ENCODE assay signal across 1 cellular context in the genomic region with DNA sequence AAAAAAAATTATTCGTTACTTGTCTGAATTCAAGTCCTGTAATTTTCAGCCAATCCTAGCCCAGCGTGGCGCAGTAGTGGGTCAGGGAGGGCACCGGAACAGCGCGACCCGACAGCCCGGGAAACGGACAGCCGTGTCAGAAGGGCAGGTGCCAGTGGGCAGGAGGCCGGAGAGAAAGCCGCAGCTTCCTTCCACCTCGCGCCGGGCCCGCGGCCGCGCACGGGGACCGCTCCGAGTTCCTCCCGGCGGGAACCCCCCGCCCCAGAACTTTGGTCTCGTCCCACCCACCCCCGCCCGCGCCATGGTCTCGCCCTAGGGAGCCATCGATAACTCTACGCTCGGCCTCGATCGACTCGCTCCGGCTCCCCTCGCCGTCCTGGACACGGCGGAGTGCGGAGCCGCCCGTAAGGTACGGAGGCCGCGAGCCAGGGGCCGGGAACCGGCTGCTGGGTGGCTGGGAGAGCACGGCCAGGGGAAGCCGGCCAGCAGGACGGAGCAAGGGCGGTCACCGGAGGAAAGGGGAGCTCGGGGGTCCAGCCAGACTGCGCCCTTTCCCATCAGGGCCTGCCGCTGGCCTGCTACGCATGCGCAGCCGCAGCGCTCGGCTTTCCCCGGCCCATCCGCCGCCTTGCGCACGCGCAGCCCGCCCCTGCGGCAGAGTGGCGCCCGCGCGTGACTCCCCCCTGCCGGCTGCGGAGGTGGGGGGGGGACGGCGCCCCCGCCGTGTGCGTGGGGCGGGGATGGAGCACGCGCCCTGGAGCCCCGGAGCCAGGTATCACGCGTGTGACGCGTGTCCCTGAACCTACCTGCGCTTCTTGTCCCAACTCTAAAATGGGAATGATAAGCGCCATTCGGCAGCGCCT.
TF ChIP-seq lines count a peak whose summit lies in the region.

A gene with protein sequence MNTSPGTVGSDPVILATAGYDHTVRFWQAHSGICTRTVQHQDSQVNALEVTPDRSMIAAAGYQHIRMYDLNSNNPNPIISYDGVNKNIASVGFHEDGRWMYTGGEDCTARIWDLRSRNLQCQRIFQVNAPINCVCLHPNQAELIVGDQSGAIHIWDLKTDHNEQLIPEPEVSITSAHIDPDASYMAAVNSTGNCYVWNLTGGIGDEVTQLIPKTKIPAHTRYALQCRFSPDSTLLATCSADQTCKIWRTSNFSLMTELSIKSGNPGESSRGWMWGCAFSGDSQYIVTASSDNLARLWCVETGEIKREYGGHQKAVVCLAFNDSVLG (plus strand): TSS at position 351 of the 863 bp plus-strand sequence. CDS start 632 bp downstream, outside the sequence.

TF ChIP-seq in WTC11, 78 proteins besides CTCF, POLR2A, EP300 and RAD21 (continued from another document and continues in another):
- TF ChIP-seq, protein P1, sequence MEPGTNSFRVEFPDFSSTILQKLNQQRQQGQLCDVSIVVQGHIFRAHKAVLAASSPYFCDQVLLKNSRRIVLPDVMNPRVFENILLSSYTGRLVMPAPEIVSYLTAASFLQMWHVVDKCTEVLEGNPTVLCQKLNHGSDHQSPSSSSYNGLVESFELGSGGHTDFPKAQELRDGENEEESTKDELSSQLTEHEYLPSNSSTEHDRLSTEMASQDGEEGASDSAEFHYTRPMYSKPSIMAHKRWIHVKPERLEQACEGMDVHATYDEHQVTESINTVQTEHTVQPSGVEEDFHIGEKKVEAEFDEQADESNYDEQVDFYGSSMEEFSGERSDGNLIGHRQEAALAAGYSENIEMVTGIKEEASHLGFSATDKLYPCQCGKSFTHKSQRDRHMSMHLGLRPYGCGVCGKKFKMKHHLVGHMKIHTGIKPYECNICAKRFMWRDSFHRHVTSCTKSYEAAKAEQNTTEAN (CRISPR knock-in tag; IDR thresholded peaks at IDR 0.05): peak; percentile 58; the same call in 1 of the 2 replicates
- TF ChIP-seq, protein P2, sequence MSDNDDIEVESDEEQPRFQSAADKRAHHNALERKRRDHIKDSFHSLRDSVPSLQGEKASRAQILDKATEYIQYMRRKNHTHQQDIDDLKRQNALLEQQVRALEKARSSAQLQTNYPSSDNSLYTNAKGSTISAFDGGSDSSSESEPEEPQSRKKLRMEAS (CRISPR knock-in tag; IDR thresholded peaks at IDR 0.05): peak; percentile 44; the same call in 1 of the 2 replicates
- TF ChIP-seq NR2C2 (CRISPR knock-in tag; IDR thresholded peaks at IDR 0.05): no peak
- TF ChIP-seq, protein P3, sequence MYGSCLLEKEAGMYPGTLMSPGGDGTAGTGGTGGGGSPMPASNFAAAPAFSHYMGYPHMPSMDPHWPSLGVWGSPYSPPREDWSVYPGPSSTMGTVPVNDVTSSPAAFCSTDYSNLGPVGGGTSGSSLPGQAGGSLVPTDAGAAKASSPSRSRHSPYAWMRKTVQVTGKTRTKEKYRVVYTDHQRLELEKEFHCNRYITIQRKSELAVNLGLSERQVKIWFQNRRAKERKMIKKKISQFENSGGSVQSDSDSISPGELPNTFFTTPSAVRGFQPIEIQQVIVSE (CRISPR knock-in tag; IDR thresholded peaks at IDR 0.05; ENCODE audit: borderline replicate concordance): no peak
- TF ChIP-seq, protein P4, sequence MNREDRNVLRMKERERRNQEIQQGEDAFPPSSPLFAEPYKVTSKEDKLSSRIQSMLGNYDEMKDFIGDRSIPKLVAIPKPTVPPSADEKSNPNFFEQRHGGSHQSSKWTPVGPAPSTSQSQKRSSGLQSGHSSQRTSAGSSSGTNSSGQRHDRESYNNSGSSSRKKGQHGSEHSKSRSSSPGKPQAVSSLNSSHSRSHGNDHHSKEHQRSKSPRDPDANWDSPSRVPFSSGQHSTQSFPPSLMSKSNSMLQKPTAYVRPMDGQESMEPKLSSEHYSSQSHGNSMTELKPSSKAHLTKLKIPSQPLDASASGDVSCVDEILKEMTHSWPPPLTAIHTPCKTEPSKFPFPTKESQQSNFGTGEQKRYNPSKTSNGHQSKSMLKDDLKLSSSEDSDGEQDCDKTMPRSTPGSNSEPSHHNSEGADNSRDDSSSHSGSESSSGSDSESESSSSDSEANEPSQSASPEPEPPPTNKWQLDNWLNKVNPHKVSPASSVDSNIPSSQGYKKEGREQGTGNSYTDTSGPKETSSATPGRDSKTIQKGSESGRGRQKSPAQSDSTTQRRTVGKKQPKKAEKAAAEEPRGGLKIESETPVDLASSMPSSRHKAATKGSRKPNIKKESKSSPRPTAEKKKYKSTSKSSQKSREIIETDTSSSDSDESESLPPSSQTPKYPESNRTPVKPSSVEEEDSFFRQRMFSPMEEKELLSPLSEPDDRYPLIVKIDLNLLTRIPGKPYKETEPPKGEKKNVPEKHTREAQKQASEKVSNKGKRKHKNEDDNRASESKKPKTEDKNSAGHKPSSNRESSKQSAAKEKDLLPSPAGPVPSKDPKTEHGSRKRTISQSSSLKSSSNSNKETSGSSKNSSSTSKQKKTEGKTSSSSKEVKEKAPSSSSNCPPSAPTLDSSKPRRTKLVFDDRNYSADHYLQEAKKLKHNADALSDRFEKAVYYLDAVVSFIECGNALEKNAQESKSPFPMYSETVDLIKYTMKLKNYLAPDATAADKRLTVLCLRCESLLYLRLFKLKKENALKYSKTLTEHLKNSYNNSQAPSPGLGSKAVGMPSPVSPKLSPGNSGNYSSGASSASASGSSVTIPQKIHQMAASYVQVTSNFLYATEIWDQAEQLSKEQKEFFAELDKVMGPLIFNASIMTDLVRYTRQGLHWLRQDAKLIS (CRISPR knock-in tag; IDR thresholded peaks at IDR 0.05; ENCODE audit: borderline replicate concordance): no peak
- TF ChIP-seq MYBL2 (CRISPR knock-in tag; IDR thresholded peaks at IDR 0.05): no peak
- no peak for TF ChIP-seq FOXJ3 (CRISPR knock-in tag; IDR thresholded peaks at IDR 0.05; ENCODE audit: borderline replicate concordance)
- TF ChIP-seq CBFB (CRISPR knock-in tag; IDR thresholded peaks at IDR 0.05; ENCODE audit: low read depth): no peak
- TF ChIP-seq, protein P5, sequence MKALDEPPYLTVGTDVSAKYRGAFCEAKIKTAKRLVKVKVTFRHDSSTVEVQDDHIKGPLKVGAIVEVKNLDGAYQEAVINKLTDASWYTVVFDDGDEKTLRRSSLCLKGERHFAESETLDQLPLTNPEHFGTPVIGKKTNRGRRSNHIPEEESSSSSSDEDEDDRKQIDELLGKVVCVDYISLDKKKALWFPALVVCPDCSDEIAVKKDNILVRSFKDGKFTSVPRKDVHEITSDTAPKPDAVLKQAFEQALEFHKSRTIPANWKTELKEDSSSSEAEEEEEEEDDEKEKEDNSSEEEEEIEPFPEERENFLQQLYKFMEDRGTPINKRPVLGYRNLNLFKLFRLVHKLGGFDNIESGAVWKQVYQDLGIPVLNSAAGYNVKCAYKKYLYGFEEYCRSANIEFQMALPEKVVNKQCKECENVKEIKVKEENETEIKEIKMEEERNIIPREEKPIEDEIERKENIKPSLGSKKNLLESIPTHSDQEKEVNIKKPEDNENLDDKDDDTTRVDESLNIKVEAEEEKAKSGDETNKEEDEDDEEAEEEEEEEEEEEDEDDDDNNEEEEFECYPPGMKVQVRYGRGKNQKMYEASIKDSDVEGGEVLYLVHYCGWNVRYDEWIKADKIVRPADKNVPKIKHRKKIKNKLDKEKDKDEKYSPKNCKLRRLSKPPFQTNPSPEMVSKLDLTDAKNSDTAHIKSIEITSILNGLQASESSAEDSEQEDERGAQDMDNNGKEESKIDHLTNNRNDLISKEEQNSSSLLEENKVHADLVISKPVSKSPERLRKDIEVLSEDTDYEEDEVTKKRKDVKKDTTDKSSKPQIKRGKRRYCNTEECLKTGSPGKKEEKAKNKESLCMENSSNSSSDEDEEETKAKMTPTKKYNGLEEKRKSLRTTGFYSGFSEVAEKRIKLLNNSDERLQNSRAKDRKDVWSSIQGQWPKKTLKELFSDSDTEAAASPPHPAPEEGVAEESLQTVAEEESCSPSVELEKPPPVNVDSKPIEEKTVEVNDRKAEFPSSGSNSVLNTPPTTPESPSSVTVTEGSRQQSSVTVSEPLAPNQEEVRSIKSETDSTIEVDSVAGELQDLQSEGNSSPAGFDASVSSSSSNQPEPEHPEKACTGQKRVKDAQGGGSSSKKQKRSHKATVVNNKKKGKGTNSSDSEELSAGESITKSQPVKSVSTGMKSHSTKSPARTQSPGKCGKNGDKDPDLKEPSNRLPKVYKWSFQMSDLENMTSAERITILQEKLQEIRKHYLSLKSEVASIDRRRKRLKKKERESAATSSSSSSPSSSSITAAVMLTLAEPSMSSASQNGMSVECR (CRISPR knock-in tag; IDR thresholded peaks at IDR 0.05; ENCODE audit: borderline replicate concordance): peak; percentile 80; the same call in 1 of the 2 replicates
- TF ChIP-seq, protein P6, sequence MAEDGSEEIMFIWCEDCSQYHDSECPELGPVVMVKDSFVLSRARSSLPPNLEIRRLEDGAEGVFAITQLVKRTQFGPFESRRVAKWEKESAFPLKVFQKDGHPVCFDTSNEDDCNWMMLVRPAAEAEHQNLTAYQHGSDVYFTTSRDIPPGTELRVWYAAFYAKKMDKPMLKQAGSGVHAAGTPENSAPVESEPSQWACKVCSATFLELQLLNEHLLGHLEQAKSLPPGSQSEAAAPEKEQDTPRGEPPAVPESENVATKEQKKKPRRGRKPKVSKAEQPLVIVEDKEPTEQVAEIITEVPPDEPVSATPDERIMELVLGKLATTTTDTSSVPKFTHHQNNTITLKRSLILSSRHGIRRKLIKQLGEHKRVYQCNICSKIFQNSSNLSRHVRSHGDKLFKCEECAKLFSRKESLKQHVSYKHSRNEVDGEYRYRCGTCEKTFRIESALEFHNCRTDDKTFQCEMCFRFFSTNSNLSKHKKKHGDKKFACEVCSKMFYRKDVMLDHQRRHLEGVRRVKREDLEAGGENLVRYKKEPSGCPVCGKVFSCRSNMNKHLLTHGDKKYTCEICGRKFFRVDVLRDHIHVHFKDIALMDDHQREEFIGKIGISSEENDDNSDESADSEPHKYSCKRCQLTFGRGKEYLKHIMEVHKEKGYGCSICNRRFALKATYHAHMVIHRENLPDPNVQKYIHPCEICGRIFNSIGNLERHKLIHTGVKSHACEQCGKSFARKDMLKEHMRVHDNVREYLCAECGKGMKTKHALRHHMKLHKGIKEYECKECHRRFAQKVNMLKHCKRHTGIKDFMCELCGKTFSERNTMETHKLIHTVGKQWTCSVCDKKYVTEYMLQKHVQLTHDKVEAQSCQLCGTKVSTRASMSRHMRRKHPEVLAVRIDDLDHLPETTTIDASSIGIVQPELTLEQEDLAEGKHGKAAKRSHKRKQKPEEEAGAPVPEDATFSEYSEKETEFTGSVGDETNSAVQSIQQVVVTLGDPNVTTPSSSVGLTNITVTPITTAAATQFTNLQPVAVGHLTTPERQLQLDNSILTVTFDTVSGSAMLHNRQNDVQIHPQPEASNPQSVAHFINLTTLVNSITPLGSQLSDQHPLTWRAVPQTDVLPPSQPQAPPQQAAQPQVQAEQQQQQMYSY (CRISPR knock-in tag; IDR thresholded peaks at IDR 0.05): no peak
- no peak for TF ChIP-seq SMAD3 (CRISPR knock-in tag; IDR thresholded peaks at IDR 0.05; ENCODE audit: borderline replicate concordance)
- TF ChIP-seq, protein P7, sequence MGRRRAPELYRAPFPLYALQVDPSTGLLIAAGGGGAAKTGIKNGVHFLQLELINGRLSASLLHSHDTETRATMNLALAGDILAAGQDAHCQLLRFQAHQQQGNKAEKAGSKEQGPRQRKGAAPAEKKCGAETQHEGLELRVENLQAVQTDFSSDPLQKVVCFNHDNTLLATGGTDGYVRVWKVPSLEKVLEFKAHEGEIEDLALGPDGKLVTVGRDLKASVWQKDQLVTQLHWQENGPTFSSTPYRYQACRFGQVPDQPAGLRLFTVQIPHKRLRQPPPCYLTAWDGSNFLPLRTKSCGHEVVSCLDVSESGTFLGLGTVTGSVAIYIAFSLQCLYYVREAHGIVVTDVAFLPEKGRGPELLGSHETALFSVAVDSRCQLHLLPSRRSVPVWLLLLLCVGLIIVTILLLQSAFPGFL (CRISPR knock-in tag; IDR thresholded peaks at IDR 0.05; ENCODE audit: borderline replicate concordance): no peak
- no peak for TF ChIP-seq ZNF423 (CRISPR knock-in tag; IDR thresholded peaks at IDR 0.05)
- TF ChIP-seq ATF1 (CRISPR knock-in tag; IDR thresholded peaks at IDR 0.05): 0 out of 2 replicates have a peak, but pooled peaks have one; percentile 73
- no peak for TF ChIP-seq MXD4 (CRISPR knock-in tag; IDR thresholded peaks at IDR 0.05; ENCODE audit: borderline replicate concordance)
- no peak for TF ChIP-seq SMAD4 (CRISPR knock-in tag; IDR thresholded peaks at IDR 0.05)
- TF ChIP-seq, protein P8, sequence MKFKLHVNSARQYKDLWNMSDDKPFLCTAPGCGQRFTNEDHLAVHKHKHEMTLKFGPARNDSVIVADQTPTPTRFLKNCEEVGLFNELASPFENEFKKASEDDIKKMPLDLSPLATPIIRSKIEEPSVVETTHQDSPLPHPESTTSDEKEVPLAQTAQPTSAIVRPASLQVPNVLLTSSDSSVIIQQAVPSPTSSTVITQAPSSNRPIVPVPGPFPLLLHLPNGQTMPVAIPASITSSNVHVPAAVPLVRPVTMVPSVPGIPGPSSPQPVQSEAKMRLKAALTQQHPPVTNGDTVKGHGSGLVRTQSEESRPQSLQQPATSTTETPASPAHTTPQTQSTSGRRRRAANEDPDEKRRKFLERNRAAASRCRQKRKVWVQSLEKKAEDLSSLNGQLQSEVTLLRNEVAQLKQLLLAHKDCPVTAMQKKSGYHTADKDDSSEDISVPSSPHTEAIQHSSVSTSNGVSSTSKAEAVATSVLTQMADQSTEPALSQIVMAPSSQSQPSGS (CRISPR knock-in tag; IDR thresholded peaks at IDR 0.05; ENCODE audit: borderline replicate concordance, low read depth): no peak
- TF ChIP-seq KAT7 (CRISPR knock-in tag; IDR thresholded peaks at IDR 0.05; ENCODE audit: borderline replicate concordance): peak; percentile 38; the same call in 1 of the 2 replicates
- TF ChIP-seq, protein P9, sequence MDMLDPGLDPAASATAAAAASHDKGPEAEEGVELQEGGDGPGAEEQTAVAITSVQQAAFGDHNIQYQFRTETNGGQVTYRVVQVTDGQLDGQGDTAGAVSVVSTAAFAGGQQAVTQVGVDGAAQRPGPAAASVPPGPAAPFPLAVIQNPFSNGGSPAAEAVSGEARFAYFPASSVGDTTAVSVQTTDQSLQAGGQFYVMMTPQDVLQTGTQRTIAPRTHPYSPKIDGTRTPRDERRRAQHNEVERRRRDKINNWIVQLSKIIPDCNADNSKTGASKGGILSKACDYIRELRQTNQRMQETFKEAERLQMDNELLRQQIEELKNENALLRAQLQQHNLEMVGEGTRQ (CRISPR knock-in tag; IDR thresholded peaks at IDR 0.05): peak; percentile 71
- TF ChIP-seq TP53 (CRISPR knock-in tag; IDR thresholded peaks at IDR 0.05): peak; percentile 64; the same call in 1 of the 2 replicates
- no peak for TF ChIP-seq GRHL2 (CRISPR knock-in tag; IDR thresholded peaks at IDR 0.05; ENCODE audit: insufficient replicate concordance, severe bottlenecking)
- TF ChIP-seq JUN (CRISPR knock-in tag; IDR thresholded peaks at IDR 0.05): 0 out of 2 replicates have a peak, but pooled peaks have one; percentile 29
- TF ChIP-seq, protein P10, sequence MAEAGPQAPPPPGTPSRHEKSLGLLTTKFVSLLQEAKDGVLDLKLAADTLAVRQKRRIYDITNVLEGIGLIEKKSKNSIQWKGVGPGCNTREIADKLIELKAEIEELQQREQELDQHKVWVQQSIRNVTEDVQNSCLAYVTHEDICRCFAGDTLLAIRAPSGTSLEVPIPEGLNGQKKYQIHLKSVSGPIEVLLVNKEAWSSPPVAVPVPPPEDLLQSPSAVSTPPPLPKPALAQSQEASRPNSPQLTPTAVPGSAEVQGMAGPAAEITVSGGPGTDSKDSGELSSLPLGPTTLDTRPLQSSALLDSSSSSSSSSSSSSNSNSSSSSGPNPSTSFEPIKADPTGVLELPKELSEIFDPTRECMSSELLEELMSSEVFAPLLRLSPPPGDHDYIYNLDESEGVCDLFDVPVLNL (CRISPR knock-in tag; IDR thresholded peaks at IDR 0.05; ENCODE audit: borderline replicate concordance, low read depth): no peak
- TF ChIP-seq RELA (CRISPR knock-in tag; IDR thresholded peaks at IDR 0.05; ENCODE audit: borderline replicate concordance): no peak
- TF ChIP-seq ZNF396 (CRISPR knock-in tag; IDR thresholded peaks at IDR 0.05; ENCODE audit: borderline replicate concordance): no peak
